21 cellular contexts compared by ENCODE assay signal in the genomic region with DNA sequence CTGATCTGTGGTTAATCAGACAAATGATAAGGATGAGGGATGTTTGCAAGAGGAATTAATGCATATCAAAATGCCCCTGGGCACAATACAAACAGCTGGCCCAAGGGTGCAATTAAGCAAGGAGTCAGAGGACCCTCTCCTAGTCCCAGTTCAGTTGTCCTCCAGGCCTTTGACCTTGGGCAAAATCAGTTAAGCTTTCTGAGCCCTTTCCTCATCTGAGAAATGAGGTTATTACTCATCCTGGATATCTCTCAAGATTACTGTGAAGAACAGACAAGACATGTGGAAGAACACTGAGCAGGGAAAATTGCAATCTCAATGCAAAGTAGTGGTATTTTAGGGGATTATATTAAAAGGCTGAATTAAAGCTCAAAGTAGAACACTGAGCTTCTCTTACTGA. TPM values are rescaled to one million over a fixed set of nuclear protein-coding genes. Genes with fewer than 3 reads are reported as not detected.
DNase-seq lines count a peak whose midpoint lies in the region; ATAC-seq and TF ChIP-seq lines count a peak whose summit lies in the region.
"Had no signal": no experiment of that assay in that cellular context is flagged by ENCODE, and none has a peak within 500 bp of the region (broad histone marks: within the 10 kb centered on the region; RNA-seq: fewer than 3 reads in every experiment).

No MANE protein-coding gene starts in this region.

- H3K27me3 ChIP-seq in Karpas-422 (ENCODE audit: low read length): no peaks in the 10 kb centered on the region
- no peaks in the 10 kb centered on the region for H3K27me3 ChIP-seq in hepatocyte
- H3K27me3 ChIP-seq: cardiac muscle cell, tibial artery had no signal

- H4K20me1 ChIP-seq in Karpas-422 (ENCODE audit: insufficient read depth, low read depth, low read length) (peaks cover 37% of the 10 kb centered on the region), hepatocyte (ENCODE audit: insufficient read depth, poor library complexity, severe bottlenecking) (no peaks in the 10 kb centered on the region)

- no peaks in the 10 kb centered on the region for H3K27me3 Mint-ChIP-seq in activated T-helper 1 cell treated with anti-CD3 and anti-CD28 coated beads, Interleukin-12 subunit alpha, Interleukin-12 subunit beta, Interleukin-2, Interleukin-4 antibody, amounts not matched to agents 30 ng/mL and 10 ng/mL and 1 ng/mL, durations not matched to agents 14 hours and 24 hours and 36 hours (ENCODE audit: insufficient read depth)
- H3K27me3 Mint-ChIP-seq: activated naive CD8-positive, alpha-beta T cell treated with anti-CD3 and anti-CD28 coated beads, Interleukin-2, amount 50 U/mL, for 24 hours had no signal

- H2AFZ ChIP-seq in Karpas-422 (ENCODE audit: low read length): no peak overlapping the region
- no peak overlapping the region for H2AFZ ChIP-seq in hepatocyte

- no peak overlapping the region for H3K4me3 Mint-ChIP-seq in activated T-helper 1 cell treated with anti-CD3 and anti-CD28 coated beads, Interleukin-12 subunit alpha, Interleukin-12 subunit beta, Interleukin-2, Interleukin-4 antibody, amounts not matched to agents 30 ng/mL and 10 ng/mL and 1 ng/mL, durations not matched to agents 14 hours and 24 hours and 36 hours
- H3K4me3 Mint-ChIP-seq: activated naive CD8-positive, alpha-beta T cell treated with anti-CD3 and anti-CD28 coated beads, Interleukin-2, amount 50 U/mL, for 24 hours had no signal

- H3K4me3 ChIP-seq in Karpas-422 (ENCODE audit: low read length) (no peak overlapping the region), hepatocyte (no peak overlapping the region)
- H3K4me3 ChIP-seq: cardiac muscle cell, tibial artery had no signal

- peaks cover 66% of the 10 kb centered on the region for H3K36me3 Mint-ChIP-seq in activated T-helper 1 cell treated with anti-CD3 and anti-CD28 coated beads, Interleukin-12 subunit alpha, Interleukin-12 subunit beta, Interleukin-2, Interleukin-4 antibody, amounts not matched to agents 30 ng/mL and 10 ng/mL and 1 ng/mL, durations not matched to agents 14 hours and 24 hours and 36 hours (ENCODE audit: low read depth)

- DNase-seq in NCI-H82 (lab: John Stamatoyannopoulos, UW) (peak; percentile 32), NCI-H82 treated with DMSO at 0.1 percent for 48 hours (lab: John Stamatoyannopoulos, UW; ENCODE audit: unreplicated experiment) (no peak), Karpas-422 (no peak), hepatocyte (ENCODE audit: low spot score) (no peak), SIG-M5 (lab: John Stamatoyannopoulos, UW) (no peak), left ventricle myocardium superior (no peak)
- DNase-seq in activated T-helper 1 cell treated with anti-CD3 and anti-CD28 coated beads, Interleukin-12 subunit alpha, Interleukin-12 subunit beta, Interleukin-2, Interleukin-4 antibody, amounts not matched to agents 30 ng/mL and 10 ng/mL and 1 ng/mL, durations not matched to agents 14 hours and 24 hours and 36 hours (ENCODE audit: low spot score): no peak
- DNase-seq: activated naive CD8-positive, alpha-beta T cell treated with anti-CD3 and anti-CD28 coated beads, Interleukin-2, amount 50 U/mL, for 24 hours; C1 segment of cervical spinal cord; DMS79; effector CD4-positive, alpha-beta T cell; hippocampal formation; NCI-H1930; NCI-H524; nucleus accumbens; stimulated activated CD4-positive, alpha-beta T cell treated with anti-CD3 and anti-CD28 coated beads, Interleukin-4, amount 100 ng/mL, for 24 hours; tibial artery had no signal

- H3K9me3 ChIP-seq in Karpas-422 (ENCODE audit: low read length): no peaks in the 10 kb centered on the region
- H3K9me3 ChIP-seq in hepatocyte (ENCODE audit: low read depth): no peaks in the 10 kb centered on the region
- H3K9me3 ChIP-seq: tibial artery had no signal

- H3K4me1 Mint-ChIP-seq in activated T-helper 1 cell treated with anti-CD3 and anti-CD28 coated beads, Interleukin-12 subunit alpha, Interleukin-12 subunit beta, Interleukin-2, Interleukin-4 antibody, amounts not matched to agents 30 ng/mL and 10 ng/mL and 1 ng/mL, durations not matched to agents 14 hours and 24 hours and 36 hours (ENCODE audit: low read depth): peaks cover 78% of the 10 kb centered on the region

- no peaks in the 10 kb centered on the region for H3K9me3 Mint-ChIP-seq in activated T-helper 1 cell treated with anti-CD3 and anti-CD28 coated beads, Interleukin-12 subunit alpha, Interleukin-12 subunit beta, Interleukin-2, Interleukin-4 antibody, amounts not matched to agents 30 ng/mL and 10 ng/mL and 1 ng/mL, durations not matched to agents 14 hours and 24 hours and 36 hours
- H3K9me3 Mint-ChIP-seq: activated naive CD8-positive, alpha-beta T cell treated with anti-CD3 and anti-CD28 coated beads, Interleukin-2, amount 50 U/mL, for 24 hours had no signal

- no peak overlapping the region for H3K27ac Mint-ChIP-seq in activated T-helper 1 cell treated with anti-CD3 and anti-CD28 coated beads, Interleukin-12 subunit alpha, Interleukin-12 subunit beta, Interleukin-2, Interleukin-4 antibody, amounts not matched to agents 30 ng/mL and 10 ng/mL and 1 ng/mL, durations not matched to agents 14 hours and 24 hours and 36 hours
- H3K27ac Mint-ChIP-seq: activated naive CD8-positive, alpha-beta T cell treated with anti-CD3 and anti-CD28 coated beads, Interleukin-2, amount 50 U/mL, for 24 hours had no signal

- H3K36me3 ChIP-seq in Karpas-422 (ENCODE audit: insufficient read depth, low read length) (peaks cover 80% of the 10 kb centered on the region), hepatocyte (replicated peaks; ENCODE audit: insufficient read depth, low read depth) (no peaks in the 10 kb centered on the region)
- H3K36me3 ChIP-seq: cardiac muscle cell had no signal

- H3K4me1 ChIP-seq in Karpas-422 (ENCODE audit: low read length): peaks cover 50% of the 10 kb centered on the region
- H3K4me1 ChIP-seq in hepatocyte (ENCODE audit: insufficient read depth): no peaks in the 10 kb centered on the region
- H3K4me1 ChIP-seq: tibial artery had no signal

- peak; percentile 10 for ATAC-seq in GM21723 (IDR thresholded peaks at IDR 0.05; ENCODE audit: unreplicated experiment)
- ATAC-seq in left ventricle myocardium superior: no peak
- ATAC-seq: activated naive CD8-positive, alpha-beta T cell treated with anti-CD3 and anti-CD28 coated beads, Interleukin-2, amount 50 U/mL, for 24 hours; Panc1 had no signal

- peak overlapping the region; percentile 43 for H3K9ac ChIP-seq in Karpas-422 (ENCODE audit: low read length)

- H3K9me2 ChIP-seq in Karpas-422 (replicated peaks; ENCODE audit: insufficient read depth, low read length) (no peaks in the 10 kb centered on the region), hepatocyte (replicated peaks; ENCODE audit: insufficient read depth) (no peaks in the 10 kb centered on the region)

- H3K27ac ChIP-seq in Karpas-422 (ENCODE audit: low read length): peak overlapping the region; percentile 86
- H3K27ac ChIP-seq in hepatocyte: peak overlapping the region; percentile 1
- H3K27ac ChIP-seq: 22Rv1, cardiac muscle cell, tibial artery had no signal

- H3K4me2 ChIP-seq in Karpas-422 (ENCODE audit: low read depth, low read length, poor library complexity, severe bottlenecking) (peak overlapping the region; percentile 58), hepatocyte (no peak overlapping the region)

- no peak for TF ChIP-seq CTCF in hepatocyte (IDR thresholded peaks at IDR 0.05; ENCODE audit: poor library complexity)

- intact Hi-C loops in activated T-helper 1 cell treated with anti-CD3 and anti-CD28 coated beads, Interleukin-12 subunit alpha, Interleukin-12 subunit beta, Interleukin-2, Interleukin-4 antibody, amounts not matched to agents 30 ng/mL and 10 ng/mL and 1 ng/mL, durations not matched to agents 14 hours and 24 hours and 36 hours (cut with micrococcal nuclease): no loop called here
- intact Hi-C loops in left ventricle myocardium superior (cut with micrococcal nuclease): no loop called here

- H3K79me2 ChIP-seq in Karpas-422 (ENCODE audit: low read length) (peaks cover 92% of the 10 kb centered on the region), hepatocyte (no peaks in the 10 kb centered on the region)

RNA-seq across cellular contexts. Expression of a gene that starts 18.3 kb away (rescaled TPM):
- 48.5 and 86.6 TPM in 2 replicates for total RNA-seq in Karpas-422 (2014; rRNA removed; shearing (Covaris generic); ENCODE audit: low replicate concordance)
- total RNA-seq in hepatocyte: 8.1 and 8.3 TPM in 2 replicates
- polyA plus RNA-seq in hepatocyte: 4.5 and 7.1 TPM in 2 replicates
- total RNA-seq in activated T-helper 1 cell treated with anti-CD3 and anti-CD28 coated beads, Interleukin-12 subunit alpha, Interleukin-12 subunit beta, Interleukin-2, Interleukin-4 antibody, amounts not matched to agents 30 ng/mL and 10 ng/mL and 1 ng/mL, durations not matched to agents 14 hours and 24 hours and 36 hours: 43.8 and 45.6 TPM in 2 replicates
- 16.9 TPM for total RNA-seq in left ventricle myocardium superior
